Comparison of ENCODE assay signal across 15 cellular contexts in genomic region chr13:98533912-98534311, GRCh38. TPM values are rescaled to one million over a fixed set of nuclear protein-coding genes. Genes with fewer than 3 reads are reported as not detected.
DNase-seq lines count a peak whose midpoint lies in the region; ATAC-seq, FAIRE-seq and TF ChIP-seq lines count a peak whose summit lies in the region.
"Had no signal": no experiment of that assay in that cellular context is flagged by ENCODE, and none has a peak within 500 bp of the region (broad histone marks: within the 10 kb centered on the region; RNA-seq: fewer than 3 reads in every experiment).

No MANE protein-coding gene starts in this region.

- H2AFZ ChIP-seq in HepG2 (ENCODE audit: low read length) (no peak overlapping the region), H9 (ENCODE audit: low read length) (no peak overlapping the region), osteoblast (ENCODE audit: low read length) (no peak overlapping the region)

- H3K9ac ChIP-seq in HepG2 (ENCODE audit: insufficient read depth, low read depth, low read length) (no peak overlapping the region), H9 (ENCODE audit: extremely low read depth, insufficient read length, low read length) (no peak overlapping the region)

- peaks cover 73% of the 10 kb centered on the region for H3K4me1 Mint-ChIP-seq in WTC11
- peaks cover 66% of the 10 kb centered on the region for H3K4me1 Mint-ChIP-seq in memory B cell
- peaks cover 56 to 61% of the 10 kb centered on the region in 2 experiments for H3K4me1 Mint-ChIP-seq in H9

- no peak overlapping the region for H3K14ac ChIP-seq in H9 (ENCODE audit: insufficient read depth, low read length)

- no peak overlapping the region for H2BK12ac ChIP-seq in H9 (ENCODE audit: insufficient read length, low read depth, low read length)

- TF ChIP-seq CTCF in HepG2 (CRISPR knock-in tag; IDR thresholded peaks at IDR 0.05) (no peak), right lobe of liver (IDR thresholded peaks at IDR 0.05) (no peak), WTC11 (IDR thresholded peaks at IDR 0.05) (no peak), thyroid gland (IDR thresholded peaks at IDR 0.05) (no peak), H9 (conservative IDR thresholded peaks at IDR 0.05) (no peak), osteoblast (IDR thresholded peaks at IDR 0.05; ENCODE audit: extremely low read depth, low read depth, low read length) (no peak)

- CTCF ChIA-PET in HepG2 (lab: Yijun Ruan, JAX; ENCODE audit: low intra/inter-chr PET ratio, low total read pairs) (no interaction called here), WTC11 (lab: Charles Lee) (interaction anchor here (2.0 kb wide), 1 partner anchor 51 kb away, joined by 4 read pairs; no protein-coding TSS in a partner anchor)

- peak overlapping the region; percentile 61 for H3K27ac Mint-ChIP-seq in WTC11
- H3K27ac Mint-ChIP-seq in memory B cell = peak overlapping the region; percentile 62
- peak overlapping the region in 1 of 3 experiments; percentile 76; a peak in 2 of 7 replicates for H3K27ac Mint-ChIP-seq in H9
- H3K27ac Mint-ChIP-seq: dendritic cell treated with granulocyte-macrophage colony-stimulating factor and Interleukin-4, amounts not matched to agents 40 ng/mL and 50 ng/mL, for 4 days had no signal

- no peak overlapping the region for H3K4me3 ChIP-seq in HepG2 (replicated peaks in 1 of 3; ENCODE audit: insufficient read depth in 1 of 3, low read depth in 2 of 3, low read length in 3 of 3)
- no peak overlapping the region for H3K4me3 ChIP-seq in right lobe of liver
- no peak overlapping the region for H3K4me3 ChIP-seq in thyroid gland (replicated peaks in 1 of 3)
- H3K4me3 ChIP-seq in osteoblast (ENCODE audit: insufficient read depth, low read length) = no peak overlapping the region

- H3K4me1 ChIP-seq in HepG2 (ENCODE audit: insufficient read depth, low read length) (peaks cover 50% of the 10 kb centered on the region), right lobe of liver (peaks cover 0 to 20% (median 6%) of the 10 kb centered on the region in 4 donors), thyroid gland (peaks cover 57 to 81% of the 10 kb centered on the region in 2 donors), H9 (ENCODE audit: insufficient read depth, low read length) (no peaks in the 10 kb centered on the region; the same call in 1 of the 2 replicates), osteoblast (ENCODE audit: insufficient read depth, low read length) (peaks cover 6% of the 10 kb centered on the region)

- H2BK5ac ChIP-seq in H9 (ENCODE audit: insufficient read length, low read length) = no peak overlapping the region

- intact Hi-C loops in HepG2 (cut with micrococcal nuclease; ENCODE audit: unreplicated experiment) = no loop called here
- intact Hi-C loops in right lobe of liver (cut with DNase I) = no loop called here
- intact Hi-C loops in thyroid gland (cut with DNase I) = no loop called here

- POLR2A ChIA-PET in HepG2 (lab: Yijun Ruan, JAX) (no interaction called here), WTC11 (lab: Charles Lee) (no interaction called here)

- H3K36me3 ChIP-seq in HepG2 (replicated peaks in 1 of 2; ENCODE audit: control insufficient read depth in 1 of 2, insufficient read depth in 2 of 2, low read length in 2 of 2) = peaks cover 9 to 14% of the 10 kb centered on the region in 2 experiments
- H3K36me3 ChIP-seq in right lobe of liver = no peaks in the 10 kb centered on the region
- H3K36me3 ChIP-seq in thyroid gland = no peaks in the 10 kb centered on the region
- H3K36me3 ChIP-seq in osteoblast (ENCODE audit: insufficient read depth, low read length) = no peaks in the 10 kb centered on the region

- no peak for TF ChIP-seq EP300 in HepG2 (IDR thresholded peaks at IDR 0.05; ENCODE audit: low read depth in 2 of 2, low read length in 2 of 2)
- TF ChIP-seq EP300 in HepG2 (CRISPR knock-in tag; IDR thresholded peaks at IDR 0.05; ENCODE audit: borderline replicate concordance) = no peak

- no peak for FAIRE-seq in HepG2 (lab: Jason Lieb, UNC)

- H2BK15ac ChIP-seq in H9 (ENCODE audit: low read depth, low read length) = no peak overlapping the region

- no peak for DNase-seq in HepG2 (ENCODE audit: low spot score)
- DNase-seq in right lobe of liver = no peak
- DNase-seq in WTC11 (ENCODE audit: low spot score) = no peak
- no peak for DNase-seq in memory B cell (ENCODE audit: low spot score in 2 of 2)
- peak in 1 of 2 donors; percentile 32 for DNase-seq in thyroid gland
- no peak for DNase-seq in H9
- DNase-seq in osteoblast (ENCODE audit: insufficient read length, low spot score, missing footprints) = no peak
- no peak for DNase-seq in amygdala (lab: John Stamatoyannopoulos, UW)
- DNase-seq: Calu3, foreskin melanocyte, NCI-H1092 treated with DMSO at 0.1 percent for 48 hours, OCI-M1, SHP77 treated with DMSO at 0.1 percent for 48 hours had no signal

- H3K23me2 ChIP-seq in H9 (ENCODE audit: insufficient read length, low read depth, low read length, poor library complexity, severe bottlenecking) = no peaks in the 10 kb centered on the region

- H2BK120ac ChIP-seq in H9 (ENCODE audit: low read depth, low read length, poor library complexity, severe bottlenecking) = no peak overlapping the region

- peaks cover 18% of the 10 kb centered on the region for H3K79me1 ChIP-seq in H9 (ENCODE audit: insufficient read depth, low read depth, low read length, poor library complexity, severe bottlenecking)

- TF ChIP-seq POLR2A in HepG2 (IDR thresholded peaks at IDR 0.05; ENCODE audit: insufficient read depth in 1 of 2, low read depth in 2 of 2, low read length in 2 of 2) = no peak
- TF ChIP-seq POLR2A in right lobe of liver (IDR thresholded peaks at IDR 0.05) = no peak
- no peak for TF ChIP-seq POLR2A in thyroid gland (IDR thresholded peaks at IDR 0.05)

- no peak overlapping the region for H4K91ac ChIP-seq in H9 (ENCODE audit: insufficient read length, low read depth, low read length)

- ATAC-seq in HepG2 (no peak), right lobe of liver (no peak), WTC11 (no peak), memory B cell (ENCODE audit: low read depth) (no peak)
- ATAC-seq: right cardiac atrium had no signal

- WGBS in HepG2 (ENCODE audit: low lambda C conversion rate) = 100% methylated on average over 7 of the region's 9 CpGs
- WGBS in right lobe of liver (ENCODE audit: insufficient coverage, low coverage, low lambda C conversion rate, missing lambda C conversion rate) = 94% methylated on average over 2 of the region's 9 CpGs
- WGBS in thyroid gland, 2 donors = 83 to 87% methylated on average over 9 of the region's 9 CpGs
- WGBS in H9 (ENCODE audit: extremely low coverage, insufficient read length, low lambda C conversion rate) = no CpG with 5 or more reads among the region's 9 CpGs

- no TSS peak for BruUV-seq in HepG2 (replicated peaks; lab: Mats Ljungman, UMichigan)

- H3K27ac ChIP-seq in HepG2 (ENCODE audit: extremely low read length, insufficient read depth, low read length) (no peak overlapping the region), right lobe of liver (no peak overlapping the region), thyroid gland (peak overlapping the region in 2 of 3 donors; percentile 22 to 92), H9 (ENCODE audit: insufficient read length, low read depth, low read length) (no peak overlapping the region), osteoblast (ENCODE audit: low read depth, low read length) (no peak overlapping the region)

- no peak overlapping the region for H3K18ac ChIP-seq in H9 (ENCODE audit: insufficient read length, low read depth, low read length)

- no peak overlapping the region for H3K56ac ChIP-seq in H9 (ENCODE audit: insufficient read length, low read depth, low read length)

- H3K4me3 Mint-ChIP-seq in WTC11 (no peak overlapping the region), memory B cell (no peak overlapping the region), H9 (no peak overlapping the region)
- H3K4me3 Mint-ChIP-seq: dendritic cell treated with granulocyte-macrophage colony-stimulating factor and Interleukin-4, amounts not matched to agents 40 ng/mL and 50 ng/mL, for 4 days had no signal

- no peak overlapping the region for H4K8ac ChIP-seq in H9 (replicated peaks; ENCODE audit: insufficient read length, low read depth, low read length)

- H3K9me3 ChIP-seq in HepG2 (ENCODE audit: low read length) = no peaks in the 10 kb centered on the region
- H3K9me3 ChIP-seq in right lobe of liver = no peaks in the 10 kb centered on the region
- no peaks in the 10 kb centered on the region for H3K9me3 ChIP-seq in thyroid gland
- H3K9me3 ChIP-seq in H9 (ENCODE audit: control insufficient read depth, low read depth, low read length) = no peaks in the 10 kb centered on the region
- no peaks in the 10 kb centered on the region for H3K9me3 ChIP-seq in osteoblast (ENCODE audit: low read depth, low read length)

- H4K5ac ChIP-seq in H9 (ENCODE audit: insufficient read length, low read depth, low read length) = no peak overlapping the region

- no peaks in the 10 kb centered on the region for H3K36me3 Mint-ChIP-seq in WTC11
- peaks cover 13% of the 10 kb centered on the region for H3K36me3 Mint-ChIP-seq in memory B cell
- H3K36me3 Mint-ChIP-seq in H9 (ENCODE audit: insufficient read depth in 1 of 3, low read depth in 3 of 3) = peaks cover 2 to 7% (median 7%) of the 10 kb centered on the region in 3 experiments; a peak in 3 of 7 replicates

- H3K4ac ChIP-seq in H9 (ENCODE audit: low read depth, low read length) = no peak overlapping the region

- H3K27me3 ChIP-seq in HepG2 (ENCODE audit: control insufficient read depth in 1 of 2, insufficient read depth in 2 of 2, low read length in 2 of 2) (no peaks in the 10 kb centered on the region; a peak in 1 of 5 replicates), right lobe of liver (no peaks in the 10 kb centered on the region), thyroid gland (no peaks in the 10 kb centered on the region), H9 (ENCODE audit: insufficient read depth, low read length) (no peaks in the 10 kb centered on the region), osteoblast (ENCODE audit: insufficient read depth, low read length) (no peaks in the 10 kb centered on the region)

- peaks cover 86% of the 10 kb centered on the region for H4K20me1 ChIP-seq in HepG2 (ENCODE audit: insufficient read depth, low read length)
- no peaks in the 10 kb centered on the region for H4K20me1 ChIP-seq in H9 (ENCODE audit: control insufficient read depth, insufficient read depth, insufficient read length)
- H4K20me1 ChIP-seq in osteoblast (ENCODE audit: insufficient read depth, low read length) = peaks cover 73% of the 10 kb centered on the region

- H3K79me2 ChIP-seq in HepG2 (ENCODE audit: insufficient read depth, low read length) (peaks cover 99% of the 10 kb centered on the region), H9 (ENCODE audit: insufficient read depth, low read length) (peaks cover 66% of the 10 kb centered on the region), osteoblast (ENCODE audit: insufficient read depth, low read length) (peaks cover 99% of the 10 kb centered on the region)

- H3K9me3 Mint-ChIP-seq in WTC11 = no peaks in the 10 kb centered on the region
- H3K9me3 Mint-ChIP-seq in memory B cell = no peaks in the 10 kb centered on the region
- H3K9me3 Mint-ChIP-seq in H9 = no peaks in the 10 kb centered on the region; a peak in 1 of 5 replicates
- H3K9me3 Mint-ChIP-seq: dendritic cell treated with granulocyte-macrophage colony-stimulating factor and Interleukin-4, amounts not matched to agents 40 ng/mL and 50 ng/mL, for 4 days had no signal

- no peak overlapping the region for H3K4me2 ChIP-seq in HepG2 (ENCODE audit: low read depth, low read length)
- H3K4me2 ChIP-seq in H9 (ENCODE audit: insufficient read depth, insufficient read length, low read length) = no peak overlapping the region
- no peak overlapping the region for H3K4me2 ChIP-seq in osteoblast (ENCODE audit: insufficient read depth, low read length)

- in situ Hi-C loops in HepG2 (cut with HindIII; ENCODE audit: extremely low pct_ligation_motif_present, low pct_unique_long_range_greater_than_20kb) = no loop called here

- TF ChIP-seq RAD21 in HepG2 (CRISPR knock-in tag; IDR thresholded peaks at IDR 0.05) = no peak

- H3K27me3 Mint-ChIP-seq in WTC11 (ENCODE audit: low read depth) (no peaks in the 10 kb centered on the region), memory B cell (no peaks in the 10 kb centered on the region), H9 (ENCODE audit: low read depth) (no peaks in the 10 kb centered on the region)
- H3K27me3 Mint-ChIP-seq: dendritic cell treated with granulocyte-macrophage colony-stimulating factor and Interleukin-4, amounts not matched to agents 40 ng/mL and 50 ng/mL, for 4 days had no signal

- H3T11ph ChIP-seq in H9 (ENCODE audit: low read length) = no peak overlapping the region

- H2BK20ac ChIP-seq in H9 (ENCODE audit: low read depth, low read length, poor library complexity, severe bottlenecking) = no peak overlapping the region

- H2AK5ac ChIP-seq in H9 (ENCODE audit: insufficient read length, low read length) = no peak overlapping the region

- H3K23ac ChIP-seq in H9 (ENCODE audit: insufficient read length, low read depth, low read length) = no peak overlapping the region

RNA-seq across cellular contexts. Expression of gene STK24, which starts 43.0 kb away (rescaled TPM):
- total RNA-seq in HepG2 (2016; rRNA removed; fragmentation: Illumina TruSeq; extraction: Trizol) = 73.0 and 78.3 TPM in 2 replicates
- total RNA-seq in HepG2 (2016; cell fraction: cytosol; rRNA removed; fragmentation: Illumina TruSeq; extraction: Trizol; ENCODE audit: low read depth) = 61.3 and 71.1 TPM in 2 replicates
- total RNA-seq in HepG2 (2016; cell fraction: insoluble cytoplasmic fraction; rRNA removed; fragmentation: Illumina TruSeq; extraction: Trizol) = 63.6 and 74.1 TPM in 2 replicates
- 126 and 128 TPM in 2 replicates for total RNA-seq in HepG2 (2016; cell fraction: membrane; rRNA removed; fragmentation: Illumina TruSeq; extraction: Trizol)
- 40.9 and 49.2 TPM in 2 replicates for total RNA-seq in HepG2 (2016; cell fraction: nucleus; rRNA removed; fragmentation: Illumina TruSeq; extraction: Trizol)
- polyA plus RNA-seq in HepG2 (2011; rRNA removed) = 43.3 and 51.3 TPM in 2 replicates
- 44.0 and 59.6 TPM in 2 replicates for polyA plus RNA-seq in HepG2 (2011; cell fraction: cytosol; rRNA removed)
- polyA plus RNA-seq in HepG2 (2011; cell fraction: nucleus; rRNA removed) = 38.4 and 41.3 TPM in 2 replicates
- polyA plus RNA-seq in HepG2 (2012) = 102 and 104 TPM in 2 replicates
- polyA plus RNA-seq in HepG2 (2016; cell fraction: cytosol; fragmentation: Illumina TruSeq; extraction: Trizol; ENCODE audit: low read depth) = 66.6 and 74.8 TPM in 2 replicates
- 104 and 126 TPM in 2 replicates for polyA plus RNA-seq in HepG2 (2016; cell fraction: insoluble cytoplasmic fraction; fragmentation: Illumina TruSeq; extraction: Trizol; ENCODE audit: low read depth)
- 140 and 148 TPM in 2 replicates for polyA plus RNA-seq in HepG2 (2016; cell fraction: membrane; fragmentation: Illumina TruSeq; extraction: Trizol; ENCODE audit: low read depth)
- 70.2 and 70.8 TPM in 2 replicates for polyA plus RNA-seq in HepG2 (2016; cell fraction: nucleus; fragmentation: Illumina TruSeq; extraction: Trizol; ENCODE audit: insufficient read depth, low read depth)
- 20.7 and 22.8 TPM in 2 replicates for polyA minus RNA-seq in HepG2 (2011; rRNA and poly(A)+ RNA removed; ENCODE audit: low replicate concordance)
- 32.6 and 40.5 TPM in 2 replicates for polyA minus RNA-seq in HepG2 (2011; cell fraction: cytosol; rRNA and poly(A)+ RNA removed)
- polyA minus RNA-seq in HepG2 (2011; cell fraction: nucleus; rRNA and poly(A)+ RNA removed) = 44.5 and 46.1 TPM in 2 replicates
- 10 to 100 TPM; 14.8 to 40.8 (median 28.6) TPM for total RNA-seq in right lobe of liver
- 122 to 138 TPM (median 134 TPM) in 3 replicates for total RNA-seq in WTC11 (2021)
- 100 to 1,000 TPM in 1 of 4 donors, 10 to 100 TPM in 3; 74.5 to 102 (median 90.7) TPM for total RNA-seq in thyroid gland
- total RNA-seq in H9 (2021) = 131 and 134 TPM in 2 replicates
- total RNA-seq in osteoblast = 82.2 and 83.4 TPM in 2 replicates

Comparison
In these comparisons a context has a peak if more than half of its experiments do, and no peak if none do; other contexts are left out.
1. H3K27ac ChIP-seq: peak in thyroid gland (2 of 3); none in HepG2 (single experiment), right lobe of liver (0 of 3), H9 (single experiment) and osteoblast (single experiment).